Comparison of ENCODE assay signal across 16 cellular contexts in the genomic region with DNA sequence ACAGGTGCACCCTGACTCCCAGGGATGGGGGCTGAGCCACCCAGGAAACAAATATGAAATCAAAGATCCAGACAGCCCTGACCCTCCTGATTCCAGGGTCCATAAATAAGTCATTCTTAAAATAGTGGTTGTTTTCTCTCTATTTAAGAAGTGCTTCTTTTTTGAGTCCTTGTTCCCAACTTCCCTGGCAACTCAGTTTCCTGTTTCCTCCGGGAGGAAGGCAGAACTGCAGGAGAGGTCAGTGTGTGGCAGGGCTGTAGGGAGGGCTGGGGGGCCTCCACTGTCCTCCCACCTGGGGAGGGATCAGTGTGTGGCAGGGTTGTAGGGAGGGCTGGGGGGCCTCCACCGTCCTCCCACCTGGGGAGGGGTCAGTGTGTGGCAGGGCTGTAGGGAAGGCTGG.
A peak's percentile ranks its signal among the peaks of the same experiment; 100 is the strongest.
DNase-seq lines count a peak whose midpoint lies in the region; ATAC-seq, FAIRE-seq and TF ChIP-seq lines count a peak whose summit lies in the region.
"Had no signal": no experiment of that assay in that cellular context is flagged by ENCODE, and none has a peak within 500 bp of the region (broad histone marks: within the 10 kb centered on the region; RNA-seq: fewer than 3 reads in every experiment).

No MANE protein-coding gene starts in this region.

- peaks cover 40% of the 10 kb centered on the region for H3K4me1 Mint-ChIP-seq in activated T-helper 2 cell treated with anti-CD3 and anti-CD28 coated beads, Interferon-gamma antibody, Interleukin-2, Interleukin-4, amounts not matched to agents 10 μg/mL and 5 μg/mL and 100 μg/mL, durations not matched to agents 14 hours and 24 hours and 36 hours (ENCODE audit: low read depth)
- H3K4me1 Mint-ChIP-seq in memory B cell = peaks cover 24% of the 10 kb centered on the region

- H3K27me3 ChIP-seq in cardiac muscle cell (no peaks in the 10 kb centered on the region), tibial artery (no peaks in the 10 kb centered on the region)
- H3K27me3 ChIP-seq: ovary had no signal

- H3K4me3 Mint-ChIP-seq in activated T-helper 2 cell treated with anti-CD3 and anti-CD28 coated beads, Interferon-gamma antibody, Interleukin-2, Interleukin-4, amounts not matched to agents 10 μg/mL and 5 μg/mL and 100 μg/mL, durations not matched to agents 14 hours and 24 hours and 36 hours (ENCODE audit: low read depth) = no peak overlapping the region
- no peak overlapping the region for H3K4me3 Mint-ChIP-seq in memory B cell

- H3K27ac ChIP-seq in cardiac muscle cell = peak overlapping the region; percentile 34
- H3K27ac ChIP-seq in tibial artery = peak overlapping the region; percentile 59 to 67
- H3K27ac ChIP-seq: ovary had no signal

- H3K36me3 Mint-ChIP-seq in activated T-helper 2 cell treated with anti-CD3 and anti-CD28 coated beads, Interferon-gamma antibody, Interleukin-2, Interleukin-4, amounts not matched to agents 10 μg/mL and 5 μg/mL and 100 μg/mL, durations not matched to agents 14 hours and 24 hours and 36 hours (ENCODE audit: low read depth) = peaks cover 53% of the 10 kb centered on the region
- H3K36me3 Mint-ChIP-seq in memory B cell = peaks cover 23% of the 10 kb centered on the region

- H3K4me1 ChIP-seq in cardiac muscle cell (ENCODE audit: low read depth) (peaks cover 19% of the 10 kb centered on the region), tibial artery (peaks cover 0 to 56% (median 36%) of the 10 kb centered on the region in 4 donors)

- H3K4me3 ChIP-seq in cardiac muscle cell (no peak overlapping the region), tibial artery (no peak overlapping the region)
- H3K4me3 ChIP-seq: ovary, thoracic aorta had no signal

- H3K36me3 ChIP-seq in cardiac muscle cell (no peaks in the 10 kb centered on the region), tibial artery (no peaks in the 10 kb centered on the region)
- H3K36me3 ChIP-seq: ovary, thoracic aorta had no signal

- H3K27ac Mint-ChIP-seq in activated T-helper 2 cell treated with anti-CD3 and anti-CD28 coated beads, Interferon-gamma antibody, Interleukin-2, Interleukin-4, amounts not matched to agents 10 μg/mL and 5 μg/mL and 100 μg/mL, durations not matched to agents 14 hours and 24 hours and 36 hours = peak overlapping the region; percentile 63
- H3K27ac Mint-ChIP-seq in memory B cell = peak overlapping the region; percentile 69

- DNase-seq in cardiac muscle cell (ENCODE audit: low read depth in 1 of 2, low spot score in 1 of 2) = no peak
- DNase-seq in Right ventricle myocardium inferior (ENCODE audit: missing footprints) = no peak
- no peak for DNase-seq in activated T-helper 2 cell treated with anti-CD3 and anti-CD28 coated beads, Interferon-gamma antibody, Interleukin-2, Interleukin-4, amounts not matched to agents 10 μg/mL and 5 μg/mL and 100 μg/mL, durations not matched to agents 14 hours and 24 hours and 36 hours (ENCODE audit: low spot score)
- no peak for DNase-seq in memory B cell (ENCODE audit: low spot score in 2 of 2)
- DNase-seq in tibial artery = no peak
- no peak for DNase-seq in RCC 7860 (ENCODE audit: low spot score)
- DNase-seq in LoVo (ENCODE audit: low spot score) = no peak
- DNase-seq: anterior cingulate cortex; DMS53; mammary epithelial cell; NCI-H1048; NCI-H2171; NK-92 treated with Interleukin-12 subunit alpha and Interleukin-12 subunit beta, amount 100 ng/mL, for 24 hours; ovary had no signal

- intact Hi-C loops in Right ventricle myocardium inferior (cut with DNase I) = no loop called here
- intact Hi-C loops in activated T-helper 2 cell treated with anti-CD3 and anti-CD28 coated beads, Interferon-gamma antibody, Interleukin-2, Interleukin-4, amounts not matched to agents 10 μg/mL and 5 μg/mL and 100 μg/mL, durations not matched to agents 14 hours and 24 hours and 36 hours (cut with micrococcal nuclease) = no loop called here
- intact Hi-C loops in tibial artery (cut with DNase I; ENCODE audit: low total_unique reads) = no loop called here

- TF ChIP-seq CTCF in cardiac muscle cell (IDR thresholded peaks at IDR 0.05; ENCODE audit: low read depth, low read length) (no peak), tibial artery (IDR thresholded peaks at IDR 0.05) (no peak)

- ATAC-seq in Right ventricle myocardium inferior (no peak), memory B cell (ENCODE audit: low read depth) (no peak), HG02798 (IDR thresholded peaks at IDR 0.05; ENCODE audit: poor library complexity, unreplicated experiment) (no peak)

- FAIRE-seq in RCC 7860 (lab: Jason Lieb, UNC) = no peak

- no peaks in the 10 kb centered on the region for H3K9me3 Mint-ChIP-seq in activated T-helper 2 cell treated with anti-CD3 and anti-CD28 coated beads, Interferon-gamma antibody, Interleukin-2, Interleukin-4, amounts not matched to agents 10 μg/mL and 5 μg/mL and 100 μg/mL, durations not matched to agents 14 hours and 24 hours and 36 hours
- H3K9me3 Mint-ChIP-seq in memory B cell = peaks cover 10% of the 10 kb centered on the region

- H3K9me3 ChIP-seq in cardiac muscle cell (ENCODE audit: low read depth) (no peaks in the 10 kb centered on the region), tibial artery (no peaks in the 10 kb centered on the region)
- H3K9me3 ChIP-seq: ovary, thoracic aorta had no signal

- no peaks in the 10 kb centered on the region for H3K27me3 Mint-ChIP-seq in activated T-helper 2 cell treated with anti-CD3 and anti-CD28 coated beads, Interferon-gamma antibody, Interleukin-2, Interleukin-4, amounts not matched to agents 10 μg/mL and 5 μg/mL and 100 μg/mL, durations not matched to agents 14 hours and 24 hours and 36 hours (ENCODE audit: low read depth)
- no peaks in the 10 kb centered on the region for H3K27me3 Mint-ChIP-seq in memory B cell
